Comparison of ENCODE assay signal across 9 cellular contexts in genomic region chr16:54931757-54932660, GRCh38. TPM values are rescaled to one million over a fixed set of nuclear protein-coding genes. Genes with fewer than 3 reads are reported as not detected.
DNase-seq lines count a peak whose midpoint lies in the region; ATAC-seq and TF ChIP-seq lines count a peak whose summit lies in the region.
"Had no signal": no experiment of that assay in that cellular context is flagged by ENCODE, and none has a peak within 500 bp of the region (broad histone marks: within the 10 kb centered on the region; RNA-seq: fewer than 3 reads in every experiment).

No MANE protein-coding gene starts in this region.

- peak overlapping the region; percentile 68 for H3K4me3 ChIP-seq in Caco-2 (ENCODE audit: low read depth, low read length)
- peak overlapping the region; percentile 98 for H3K4me3 ChIP-seq in NB4 (ENCODE audit: low read depth, low read length)
- no peak overlapping the region for H3K4me3 ChIP-seq in body of pancreas

- H3K36me3 Mint-ChIP-seq in Caco-2 (ENCODE audit: insufficient read depth, unreplicated experiment) (peaks cover 80% of the 10 kb centered on the region), neural crest cell (ENCODE audit: low read depth) (peaks cover 17% of the 10 kb centered on the region)

- TSS peak; percentile 22 for BruUV-seq in Caco-2 (replicated peaks; lab: Mats Ljungman, UMichigan)

- H3K27ac Mint-ChIP-seq in Caco-2 (ENCODE audit: unreplicated experiment) (peak overlapping the region; percentile 34), neural crest cell (ENCODE audit: unreplicated experiment) (peak overlapping the region; percentile 59)

- H3K4me1 ChIP-seq in Caco-2 = peaks cover 11% of the 10 kb centered on the region
- H3K4me1 ChIP-seq in body of pancreas = peaks cover 54% of the 10 kb centered on the region

- WGBS in body of pancreas, 2 donors = 12 to 20% methylated on average over 32 to 61 of the region's 61 CpGs

- H3K9me3 ChIP-seq in Caco-2 (no peaks in the 10 kb centered on the region), body of pancreas (no peaks in the 10 kb centered on the region)

- H3K4me3 Mint-ChIP-seq in Caco-2 (ENCODE audit: unreplicated experiment) = peak overlapping the region; percentile 96
- peak overlapping the region; percentile 92 for H3K4me3 Mint-ChIP-seq in neural crest cell

- no peak overlapping the region for H3K27ac ChIP-seq in body of pancreas

- CTCF ChIA-PET in Caco-2 (lab: Charles Lee) = interaction anchor here (0.5 to 1.4 kb wide), 3 partner anchors 25 to 469 kb away, joined by 3 to 6 read pairs (median 5); no protein-coding TSS in a partner anchor

- peak in 1 of 2 experiments; percentile 39 for DNase-seq in Caco-2
- peak; percentile 60 for DNase-seq in NB4 (ENCODE audit: low read depth)
- peak; percentile 67 for DNase-seq in ecto neural progenitor cell (ENCODE audit: low spot score)
- no peak for DNase-seq in neural crest cell (ENCODE audit: low read depth, low spot score)
- DNase-seq in hippocampal formation (lab: John Stamatoyannopoulos, UW) = no peak
- DNase-seq in body of pancreas = no peak

- H3K27me3 Mint-ChIP-seq in Caco-2 (ENCODE audit: insufficient read depth, unreplicated experiment) (no peaks in the 10 kb centered on the region), neural crest cell (ENCODE audit: low read depth) (peaks cover 78% of the 10 kb centered on the region)

- POLR2A ChIA-PET in Caco-2 (lab: Charles Lee) = interaction anchor here (1.5 to 1.7 kb wide), 2 partner anchors 114 to 1156 kb away, joined by 5 read pairs; no protein-coding TSS in a partner anchor

- intact Hi-C loops in Caco-2 (cut with micrococcal nuclease; ENCODE audit: unreplicated experiment) = loop anchor here (10.0 kb wide), 1 partner anchor 443 kb away; no protein-coding TSS in a partner anchor
- intact Hi-C loops in body of pancreas (cut with DNase I) = no loop called here

- ATAC-seq in GM21381 (IDR thresholded peaks at IDR 0.05; ENCODE audit: unreplicated experiment) (no peak), body of pancreas (no peak), GM18873 (IDR thresholded peaks at IDR 0.05; ENCODE audit: low FRiP score, unreplicated experiment) (no peak)

- H3K27me3 ChIP-seq in Caco-2 (replicated peaks; ENCODE audit: control insufficient read depth, insufficient read depth, low read length) = no peaks in the 10 kb centered on the region
- H3K27me3 ChIP-seq in body of pancreas = peaks cover 0 to 63% of the 10 kb centered on the region in 2 donors

- no peak for TF ChIP-seq POLR2A in NB4 (IDR thresholded peaks at IDR 0.05; ENCODE audit: extremely low read depth, insufficient read length)
- no peak for TF ChIP-seq POLR2A in body of pancreas (IDR thresholded peaks at IDR 0.05)

- H3K9me3 Mint-ChIP-seq in Caco-2 (ENCODE audit: unreplicated experiment) (no peaks in the 10 kb centered on the region), neural crest cell (no peaks in the 10 kb centered on the region)

- peaks cover 2% of the 10 kb centered on the region; the same call in 1 of the 2 replicates for H3K36me3 ChIP-seq in Caco-2 (ENCODE audit: control insufficient read depth, insufficient read depth, low read length)
- H3K36me3 ChIP-seq in body of pancreas (replicated peaks in 1 of 2; ENCODE audit: insufficient read depth in 1 of 2, low read depth in 2 of 2) = no peaks in the 10 kb centered on the region

- H3K4me1 Mint-ChIP-seq in Caco-2 (ENCODE audit: low read depth, unreplicated experiment) (peaks cover 11% of the 10 kb centered on the region), neural crest cell (peaks cover 60% of the 10 kb centered on the region)

- TF ChIP-seq CTCF in Caco-2 (IDR thresholded peaks at IDR 0.05; ENCODE audit: insufficient read depth in 1 of 2, low read depth in 1 of 2, low read length in 1 of 2, severe bottlenecking in 1 of 2, unreplicated experiment in 1 of 2) (no peak), NB4 (IDR thresholded peaks at IDR 0.05; ENCODE audit: low read depth, low read length) (no peak), neural crest cell (conservative IDR thresholded peaks at IDR 0.05) (no peak), body of pancreas (IDR thresholded peaks at IDR 0.05) (no peak)

RNA-seq across cellular contexts. Expression of gene IRX5, which starts 1.3 kb away (rescaled TPM):
- total RNA-seq in Caco-2 (2022) = 27.7 and 28.7 TPM in 2 replicates
- 12.7 and 14.9 TPM in 2 replicates for total RNA-seq in neural crest cell
- under 1 TPM in 1 of 2 donors, not detected in 1; 0.26 TPM for total RNA-seq in body of pancreas
- total RNA-seq: liver had no signal

Comparison
In these comparisons a context has a peak if more than half of its experiments do, and no peak if none do; other contexts are left out.
1. DNase-seq: peak in NB4 (single experiment) and ecto neural progenitor cell (single experiment); none in neural crest cell (single experiment), hippocampal formation (0 of 2) and body of pancreas (0 of 4).
2. H3K4me3 ChIP-seq: peak in Caco-2 (single experiment) and NB4 (single experiment); none in body of pancreas (0 of 2).
3. RNA of gene IRX5, which starts 1.3 kb away (total RNA-seq): 27.7 to 28.7 TPM in Caco-2 and 12.7 to 14.9 TPM in neural crest cell; 0.26 TPM in body of pancreas; every median in the first group is over 10 times any median in the second.